Comparison of ENCODE assay signal across 8 cellular contexts in the genomic region with DNA sequence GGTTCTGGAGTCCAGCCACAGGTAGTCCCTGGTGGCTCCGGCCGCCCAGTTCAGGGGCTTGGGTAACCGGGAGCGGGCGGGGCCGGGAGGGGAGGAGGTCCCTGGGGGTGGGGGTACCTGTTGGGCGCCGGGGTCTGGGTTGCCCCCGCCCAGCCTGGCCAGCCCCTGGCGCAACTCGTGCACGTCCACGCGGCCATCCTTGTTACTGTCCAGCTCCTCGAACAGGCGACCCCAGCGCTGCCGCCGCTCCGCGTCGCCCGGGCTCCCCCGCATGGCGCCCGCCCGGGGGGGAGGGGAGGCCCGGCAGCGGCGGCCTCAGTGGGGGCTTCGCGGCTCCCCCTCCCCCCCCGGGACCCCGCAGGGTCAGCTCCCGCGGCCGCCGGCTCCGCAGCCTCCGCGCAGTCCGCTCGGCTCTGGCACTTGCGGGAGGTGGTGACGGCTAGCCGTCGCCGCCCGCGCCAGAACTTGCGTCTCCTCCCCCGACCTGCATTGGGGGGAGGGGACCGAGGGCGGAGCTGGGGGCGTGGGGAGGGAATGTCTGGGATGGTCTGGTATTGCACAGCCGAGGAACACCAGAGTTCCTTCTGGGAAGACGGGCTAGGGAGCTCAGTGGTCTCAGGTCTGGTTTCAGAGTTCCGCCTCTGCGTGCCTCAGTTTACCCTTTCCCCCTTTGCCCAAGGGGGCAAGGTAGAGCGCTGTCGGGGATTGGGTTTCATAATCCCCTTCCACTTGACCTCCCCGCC. TPM values are rescaled to one million over a fixed set of nuclear protein-coding genes. Genes with fewer than 3 reads are reported as not detected.
DNase-seq lines count a peak whose midpoint lies in the region; ATAC-seq and TF ChIP-seq lines count a peak whose summit lies in the region.

Gene SLC25A23, minus strand, starts transcription at position 437 of the 743 bp plus-strand sequence. Its CDS starts 164 bp downstream, at position 273.

- peak in 6 of 7 experiments; percentile 39 to 70 (median 49) for DNase-seq in CD8-positive, alpha-beta T cell
- peak; percentile 60 for DNase-seq in SKM-1 (lab: John Stamatoyannopoulos, UW; ENCODE audit: unreplicated experiment)
- peak; percentile 62 to 86 (median 76) for DNase-seq in heart left ventricle
- DNase-seq in trophoblast cell, result peak; percentile 20 to 55

- H2BK120ac ChIP-seq in trophoblast cell (ENCODE audit: insufficient read depth, low read length, poor library complexity), result peak within 1 kb of the TSS; percentile 47

- no peaks in the 10 kb centered on the region for H3K36me3 ChIP-seq in CD8-positive, alpha-beta T cell (ENCODE audit: insufficient read depth, low read length)
- H3K36me3 ChIP-seq in HUES48 (ENCODE audit: control insufficient read depth, insufficient read depth, low read length) (peaks cover 10% of the 10 kb centered on the region), heart left ventricle (peaks cover 0 to 17% (median 6%) of the 10 kb centered on the region in 9 donors), trophoblast cell (ENCODE audit: control insufficient read depth in 1 of 2, insufficient read depth in 2 of 2, low read length in 2 of 2) (peaks cover 5 to 6% of the 10 kb centered on the region in 2 experiments)

- H2BK5ac ChIP-seq in trophoblast cell (ENCODE audit: low read depth, low read length, poor library complexity), result peak within 1 kb of the TSS; percentile 23

- peak within 1 kb of the TSS; percentile 48 for H4K12ac ChIP-seq in trophoblast cell (ENCODE audit: low read depth, low read length)

- intact Hi-C loops in CD8-positive, alpha-beta T cell (cut with DNase I, micrococcal nuclease), result loop anchor here (1.0 to 5.0 kb wide), 13 partner anchors 17 to 557 kb away; partner anchors contain the start of genes SH2D3A (in 2 of the 2), ALKBH7 (in 1 of the 2), DENND1C (in 1 of the 2) and GPR108 (in 1 of the 2)
- intact Hi-C loops in heart left ventricle (cut with DNase I), result loop anchor here in 1 of 10 donors (1.0 kb wide), 1 partner anchor 34 kb away; no protein-coding TSS in a partner anchor

- TF ChIP-seq CTCF in CD8-positive, alpha-beta T cell (IDR thresholded peaks at IDR 0.05), result no peak
- no peak for TF ChIP-seq CTCF in heart left ventricle (IDR thresholded peaks at IDR 0.05)

- H3K4me3 ChIP-seq in CD8-positive, alpha-beta T cell (ENCODE audit: low read depth, low read length), result peak within 1 kb of the TSS; percentile 87
- H3K4me3 ChIP-seq in HUES48 (ENCODE audit: low read depth, low read length) (peak within 1 kb of the TSS; percentile 75), heart left ventricle (peak within 1 kb of the TSS; percentile 32 to 89 (median 78)), trophoblast cell (ENCODE audit: low read depth, low read length) (peak within 1 kb of the TSS; percentile 80)

- H3K4me3 Mint-ChIP-seq in CD8-positive, alpha-beta T cell, result peak within 1 kb of the TSS; percentile 94

- peak within 1 kb of the TSS; percentile 11 for H2BK12ac ChIP-seq in trophoblast cell (ENCODE audit: low read length)

- peaks cover 26% of the 10 kb centered on the region for H3K4me1 Mint-ChIP-seq in CD8-positive, alpha-beta T cell (ENCODE audit: low read depth)

- no peaks in the 10 kb centered on the region for H3K9me3 ChIP-seq in CD8-positive, alpha-beta T cell (ENCODE audit: low read length)
- H3K9me3 ChIP-seq in HUES48 (ENCODE audit: control insufficient read depth, insufficient read depth, low read length), result no peaks in the 10 kb centered on the region
- peaks cover 0 to 8% (median 0%) of the 10 kb centered on the region in 12 donors for H3K9me3 ChIP-seq in heart left ventricle
- peaks cover under 1% of the 10 kb centered on the region for H3K9me3 ChIP-seq in trophoblast cell (ENCODE audit: insufficient read depth, low read depth, low read length)

- peaks cover 5% of the 10 kb centered on the region for H3K9me3 Mint-ChIP-seq in CD8-positive, alpha-beta T cell

- peak within 1 kb of the TSS; percentile 0 for H2AK5ac ChIP-seq in trophoblast cell (ENCODE audit: low read length)

- 0 to 1% (median 1%) methylated on average over 48 to 59 of the region's 62 CpGs for WGBS in adipose tissue, 3 donors
- WGBS in heart left ventricle, 4 donors, result 0 to 1% (median 1%) methylated on average over 10 to 62 of the region's 62 CpGs
- no CpG with 5 or more reads among the region's 62 CpGs for WGBS in trophoblast cell (ENCODE audit: extremely low coverage, insufficient coverage, insufficient read length)

- H3K18ac ChIP-seq in trophoblast cell (ENCODE audit: low read length), result peak within 1 kb of the TSS; percentile 69

- peak within 1 kb of the TSS; percentile 85 for H3K27ac Mint-ChIP-seq in CD8-positive, alpha-beta T cell

- CTCF ChIA-PET in CD8-positive, alpha-beta T cell (lab: Charles Lee), result interaction anchor here (0.8 kb wide), 1 partner anchor 40 kb away, joined by 3 read pairs; no protein-coding TSS in a partner anchor

- peak within 1 kb of the TSS; percentile 55 for H4K8ac ChIP-seq in trophoblast cell (ENCODE audit: low read depth, low read length)

- H3K14ac ChIP-seq in trophoblast cell (ENCODE audit: low read length), result peak within 1 kb of the TSS; percentile 46

- peak within 1 kb of the TSS; percentile 68 for H2AFZ ChIP-seq in trophoblast cell (ENCODE audit: insufficient read depth, low read length, poor library complexity)

- peak within 1 kb of the TSS; percentile 14 for H4K91ac ChIP-seq in trophoblast cell (ENCODE audit: low read depth, low read length)

- H3K4me2 ChIP-seq in trophoblast cell (ENCODE audit: low read length), result peak within 1 kb of the TSS; percentile 92

- peak within 1 kb of the TSS; percentile 62 for H3K27ac ChIP-seq in CD8-positive, alpha-beta T cell (ENCODE audit: low read depth, low read length)
- H3K27ac ChIP-seq in HUES48 (ENCODE audit: low read depth, low read length) (peak within 1 kb of the TSS; percentile 60), adipose tissue (ENCODE audit: low read depth, low read length) (no peak within 1 kb of the TSS), heart left ventricle (peak within 1 kb of the TSS in 11 of 12 donors; percentile 55 to 91 (median 75)), trophoblast cell (ENCODE audit: low read depth, low read length) (no peak within 1 kb of the TSS)

- POLR2A ChIA-PET in CD8-positive, alpha-beta T cell (lab: Charles Lee), result interaction anchor here (1.0 to 1.3 kb wide), 4 partner anchors 9 to 279 kb away, joined by 3 to 5 read pairs (median 3); partner anchors contain the start of gene DENND1C

- H3K9ac ChIP-seq in HUES48 (ENCODE audit: low read depth, low read length) (peak within 1 kb of the TSS; percentile 22; the same call in 1 of the 2 replicates), trophoblast cell (ENCODE audit: low read length) (peak within 1 kb of the TSS; percentile 48)

- no peak within 1 kb of the TSS for H3K23ac ChIP-seq in trophoblast cell (ENCODE audit: low read length)

- peaks cover 7% of the 10 kb centered on the region for H3K79me2 ChIP-seq in trophoblast cell (ENCODE audit: control insufficient read depth, insufficient read depth, low read length, poor library complexity)

- TF ChIP-seq POLR2A in heart left ventricle (IDR thresholded peaks at IDR 0.05), result no peak

- no peak within 1 kb of the TSS for H3K4ac ChIP-seq in trophoblast cell (ENCODE audit: low read depth, low read length)

- ATAC-seq in CD8-positive, alpha-beta T cell, result peak; percentile 12
- peak; percentile 29 for ATAC-seq in GM19438 (IDR thresholded peaks at IDR 0.05; ENCODE audit: low read depth, unreplicated experiment)
- ATAC-seq in heart left ventricle, result peak; percentile 56 to 80 (median 78)
- no peak for ATAC-seq in HG02884 (IDR thresholded peaks at IDR 0.05; ENCODE audit: unreplicated experiment)

- H3K27me3 Mint-ChIP-seq in CD8-positive, alpha-beta T cell (ENCODE audit: low read depth), result no peaks in the 10 kb centered on the region

- H3K4me1 ChIP-seq in CD8-positive, alpha-beta T cell (ENCODE audit: insufficient read depth, low read length), result peaks cover 17% of the 10 kb centered on the region
- H3K4me1 ChIP-seq in HUES48 (ENCODE audit: control insufficient read depth, insufficient read depth, low read length) (no peaks in the 10 kb centered on the region), heart left ventricle (peaks cover 0 to 32% (median 8%) of the 10 kb centered on the region in 12 donors), trophoblast cell (ENCODE audit: control insufficient read depth in 1 of 2, insufficient read depth in 2 of 2, low read length in 2 of 2) (peaks cover 10 to 16% of the 10 kb centered on the region in 2 experiments)

- H3K79me1 ChIP-seq in trophoblast cell (ENCODE audit: low read length), result peaks cover 7% of the 10 kb centered on the region

- H3K36me3 Mint-ChIP-seq in CD8-positive, alpha-beta T cell, result peaks cover 24% of the 10 kb centered on the region

- H3K27me3 ChIP-seq in CD8-positive, alpha-beta T cell (ENCODE audit: insufficient read depth, low read length), result no peaks in the 10 kb centered on the region
- peaks cover 4% of the 10 kb centered on the region; the same call in 1 of the 2 replicates for H3K27me3 ChIP-seq in HUES48 (ENCODE audit: control insufficient read depth, insufficient read depth, low read length)
- peaks cover 11 to 21% (median 13%) of the 10 kb centered on the region in 9 donors for H3K27me3 ChIP-seq in heart left ventricle
- no peaks in the 10 kb centered on the region for H3K27me3 ChIP-seq in trophoblast cell (ENCODE audit: insufficient read depth, low read length)

RNA-seq across cellular contexts. Expression of gene SLC25A23, which starts in this region (rescaled TPM):
- total RNA-seq in CD8-positive, alpha-beta T cell, result 10 to 100 TPM; 10.5 to 10.9 TPM
- 10 to 100 TPM; 14.0 to 40.1 (median 26.5) TPM for polyA plus RNA-seq in adipose tissue
- 100 to 1,000 TPM in 6 of 9 donors, 10 to 100 TPM in 3; 78.4 to 208 (median 114) TPM for total RNA-seq in heart left ventricle
- 100 to 1,000 TPM in 1 of 2 donors, 10 to 100 TPM in 1; 64.4 to 120 TPM for polyA plus RNA-seq in heart left ventricle
- 33.1 and 33.5 TPM in 2 replicates for polyA plus RNA-seq in trophoblast cell (2013)

Comparison
In these comparisons a context has a peak if more than half of its experiments do, and no peak if none do; other contexts are left out.
1. RNA of gene SLC25A23 (total RNA-seq): 78.4 to 208 TPM in heart left ventricle; 10.5 to 10.9 TPM in CD8-positive, alpha-beta T cell; every median in the first group is over 4 times any median in the second.
2. H3K27ac ChIP-seq: peak in CD8-positive, alpha-beta T cell (single experiment), HUES48 (single experiment) and heart left ventricle (11 of 12); none in adipose tissue (single experiment) and trophoblast cell (single experiment).
3. Peak in every context shown above with its lines, with median percentiles within 50 percentile points of each other: DNase-seq and H3K4me3 ChIP-seq.